ENCODE assay signal across 10 cellular contexts in the genomic region with DNA sequence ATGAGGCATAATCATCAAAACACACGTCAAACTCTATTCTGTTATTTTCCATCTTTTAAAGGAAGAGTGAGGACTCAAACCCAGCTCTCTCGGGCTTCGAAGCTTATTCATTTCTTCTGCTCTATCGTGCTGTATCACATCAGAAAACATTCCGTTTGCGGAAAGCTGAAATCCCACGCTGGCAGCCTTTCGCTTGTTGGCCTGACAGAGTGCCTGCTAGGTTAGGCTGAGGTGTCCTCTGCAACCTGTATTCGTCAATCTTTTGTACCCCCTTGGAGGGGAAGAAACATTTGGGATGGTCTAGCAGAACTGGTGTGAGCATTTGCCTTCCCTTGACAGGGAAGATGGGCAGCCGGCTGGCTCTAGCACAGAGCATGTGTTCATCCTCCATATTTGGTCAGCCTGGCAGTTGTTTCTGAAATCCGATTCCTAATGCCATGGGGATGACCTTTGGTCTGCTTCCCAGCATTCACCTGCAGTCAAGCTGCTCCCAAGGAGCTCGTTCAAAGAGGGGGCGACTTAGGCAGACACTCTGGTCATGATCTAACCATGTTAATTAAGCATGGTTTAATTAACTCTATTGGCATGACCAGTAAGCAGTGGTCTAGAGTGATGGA. TPM values are rescaled to one million over a fixed set of nuclear protein-coding genes. Genes with fewer than 3 reads are reported as not detected.
DNase-seq lines count a peak whose midpoint lies in the region; ATAC-seq, FAIRE-seq and TF ChIP-seq lines count a peak whose summit lies in the region.
"Had no signal": no experiment of that assay in that cellular context is flagged by ENCODE, and none has a peak within 500 bp of the region (broad histone marks: within the 10 kb centered on the region; RNA-seq: fewer than 3 reads in every experiment).

No MANE protein-coding gene starts in this region.

- no peaks in the 10 kb centered on the region for H3K79me2 ChIP-seq in smooth muscle cell (ENCODE audit: low read depth)

- FAIRE-seq in HTR-8/SVneo (lab: Jason Lieb, UNC): no peak
- FAIRE-seq: colon had no signal

- no peaks in the 10 kb centered on the region for H3F3A ChIP-seq in smooth muscle cell (ENCODE audit: low read depth)

- WGBS in smooth muscle cell (ENCODE audit: low lambda C conversion rate): 75% methylated on average over 13 of the region's 13 CpGs
- WGBS in ovary, 3 donors: 55 to 59% (median 56%) methylated on average over 13 of the region's 13 CpGs

- peak overlapping the region; percentile 43 for H3K4me2 ChIP-seq in smooth muscle cell

- TF ChIP-seq POLR2A in ovary (IDR thresholded peaks at IDR 0.05): no peak

- no peaks in the 10 kb centered on the region for H3K9me3 ChIP-seq in iPS-18a (ENCODE audit: control insufficient read depth, low read depth, low read length)
- H3K9me3 ChIP-seq in smooth muscle cell (replicated peaks; ENCODE audit: low read depth): no peaks in the 10 kb centered on the region
- no peaks in the 10 kb centered on the region for H3K9me3 ChIP-seq in ovary

- ATAC-seq in HG03521 (IDR thresholded peaks at IDR 0.05; ENCODE audit: unreplicated experiment) (no peak), GM19397 (IDR thresholded peaks at IDR 0.05; ENCODE audit: unreplicated experiment) (no peak)

- H3K27ac ChIP-seq in iPS-18a (ENCODE audit: low read length) (no peak overlapping the region), smooth muscle cell (ENCODE audit: low read depth) (no peak overlapping the region), ovary (no peak overlapping the region)

- intact Hi-C loops in ovary (cut with DNase I): no loop called here

- H3K9ac ChIP-seq in iPS-18a (ENCODE audit: low read length) (no peak overlapping the region), smooth muscle cell (ENCODE audit: low read depth) (no peak overlapping the region)

- H3K4me3 ChIP-seq in iPS-18a (ENCODE audit: low read length) (peak overlapping the region; percentile 14), smooth muscle cell (no peak overlapping the region), ovary (no peak overlapping the region)

- peak; percentile 20 for DNase-seq in HTR-8/SVneo (ENCODE audit: insufficient read length, low spot score)
- DNase-seq in SW480 (ENCODE audit: low spot score): peak; percentile 52
- no peak for DNase-seq in smooth muscle cell (lab: John Stamatoyannopoulos, UW; ENCODE audit: unreplicated experiment)
- DNase-seq in ovary: no peak
- no peak for DNase-seq in stimulated activated naive CD4-positive, alpha-beta T cell (lab: John Stamatoyannopoulos, UW)
- DNase-seq: activated CD4-positive, alpha-beta T cell treated with anti-CD3 and anti-CD28 coated beads for 48 hours had no signal

- TF ChIP-seq CTCF in smooth muscle cell (IDR thresholded peaks at IDR 0.05; ENCODE audit: borderline replicate concordance, insufficient read depth, poor library complexity, severe bottlenecking) (no peak), ovary (IDR thresholded peaks at IDR 0.05) (no peak)

- no peaks in the 10 kb centered on the region for H4K20me1 ChIP-seq in smooth muscle cell (ENCODE audit: low read depth)

- H3K27me3 ChIP-seq in iPS-18a (ENCODE audit: control insufficient read depth, insufficient read depth, low read length): no peaks in the 10 kb centered on the region
- H3K27me3 ChIP-seq in smooth muscle cell (ENCODE audit: low read depth): peaks cover 12% of the 10 kb centered on the region
- no peaks in the 10 kb centered on the region for H3K27me3 ChIP-seq in ovary

- H2AFZ ChIP-seq in smooth muscle cell (ENCODE audit: low read depth): peak overlapping the region; percentile 41

- no peak for TF ChIP-seq EP300 in ovary (IDR thresholded peaks at IDR 0.05)

- H3K36me3 ChIP-seq in iPS-18a (ENCODE audit: control insufficient read depth, low read depth, low read length) (no peaks in the 10 kb centered on the region), smooth muscle cell (ENCODE audit: low read depth) (no peaks in the 10 kb centered on the region), ovary (no peaks in the 10 kb centered on the region)

- H3K4me1 ChIP-seq in iPS-18a (ENCODE audit: control insufficient read depth, low read depth, low read length) (peaks cover 14% of the 10 kb centered on the region), smooth muscle cell (ENCODE audit: low read depth) (peaks cover 13% of the 10 kb centered on the region), ovary (ENCODE audit: insufficient read depth) (peaks cover 4% of the 10 kb centered on the region)

RNA-seq across cellular contexts. Expression of gene TACC2, which starts 55.2 kb away (rescaled TPM):
- total RNA-seq in smooth muscle cell (2.1 and 7.6 TPM in 2 replicates), ovary (10 to 100 TPM in 5 of 7 donors, 1 to 10 TPM in 2; 7.2 to 66.4 (median 14.2) TPM)
- polyA plus RNA-seq in smooth muscle cell (2.8 and 6.6 TPM in 2 replicates), ovary (10 to 100 TPM in 1 of 2 donors, 1 to 10 TPM in 1; 6.1 to 28.3 TPM)

Comparison
In these comparisons a context has a peak if more than half of its experiments do, and no peak if none do; other contexts are left out.
1. DNase-seq: peak in HTR-8/SVneo (single experiment) and SW480 (single experiment); none in smooth muscle cell (single experiment), ovary (0 of 5) and stimulated activated naive CD4-positive, alpha-beta T cell (0 of 6).